35 cellular contexts compared by ENCODE assay signal in genomic region chr14:71463807-71464206, GRCh38.
"Had no signal": no experiment of that assay in that cellular context is flagged by ENCODE, and none has a peak within 500 bp of the region (broad histone marks: within the 10 kb centered on the region; RNA-seq: fewer than 3 reads in every experiment).

No MANE protein-coding gene starts in this region.

- H3K9me3 ChIP-seq: adrenal gland, body of pancreas had no signal

- H3K9me3 Mint-ChIP-seq: activated B cell treated with CpG ODN at 0.5 μM for 24 hours had no signal

- H3K4me3 ChIP-seq: adrenal gland, body of pancreas, breast epithelium had no signal

- H3K27me3 Mint-ChIP-seq: activated B cell treated with CpG ODN at 0.5 μM for 24 hours; activated CD4-positive, alpha-beta memory T cell treated with anti-CD3 and anti-CD28 coated beads for 36 hours; activated CD4-positive, alpha-beta T cell treated with anti-CD3 and anti-CD28 coated beads for 36 hours; activated CD8-positive, alpha-beta T cell treated with anti-CD3 and anti-CD28 coated beads for 36 hours; activated naive CD8-positive, alpha-beta T cell treated with anti-CD3 and anti-CD28 coated beads for 36 hours; activated T-helper 17 cell treated with anti-CD3 and anti-CD28 coated beads, Interleukin-2, amount 50 U/mL, for 72 hours had no signal

- H3K4me1 ChIP-seq: body of pancreas, breast epithelium had no signal

- H3K4me1 Mint-ChIP-seq: activated CD4-positive, alpha-beta T cell treated with anti-CD3 and anti-CD28 coated beads for 36 hours; activated T-helper 17 cell treated with anti-CD3 and anti-CD28 coated beads, Interleukin-2, amount 50 U/mL, for 72 hours had no signal

- H3K4me3 Mint-ChIP-seq: activated B cell treated with CpG ODN at 0.5 μM for 24 hours; activated CD4-positive, alpha-beta memory T cell treated with anti-CD3 and anti-CD28 coated beads for 36 hours; activated CD4-positive, alpha-beta T cell treated with anti-CD3 and anti-CD28 coated beads for 36 hours; activated CD8-positive, alpha-beta T cell treated with anti-CD3 and anti-CD28 coated beads for 36 hours; activated naive CD4-positive, alpha-beta T cell treated with anti-CD3 and anti-CD28 coated beads for 36 hours; activated naive CD8-positive, alpha-beta T cell treated with anti-CD3 and anti-CD28 coated beads for 36 hours; activated T-cell treated with anti-CD3 and anti-CD28 coated beads, Interleukin-2, amount 50 U/mL, for 4 hours; activated T-cell treated with anti-CD3 and anti-CD28 coated beads, Interleukin-2, amount 50 U/mL, for 72 hours; activated T-helper 1 cell treated with anti-CD3 and anti-CD28 coated beads, Interleukin-12 subunit alpha, Interleukin-12 subunit beta, Interleukin-2, Interleukin-4 antibody, amounts not matched to agents 30 ng/mL and 10 ng/mL and 1 ng/mL, durations not matched to agents 14 hours and 24 hours and 36 hours; activated T-helper 17 cell treated with anti-CD3 and anti-CD28 coated beads, Interleukin-2, amount 50 U/mL, for 72 hours; T-helper 1 cell treated with Interleukin-12 subunit alpha and Interleukin-12 subunit beta and Interleukin-4 antibody, amounts not matched to agents 30 μg/mL and 1 μg/mL, for 36 hours; T-helper 2 cell treated with Interferon-gamma antibody and Interleukin-4, amounts not matched to agents 5 μg/mL and 100 μg/mL, for 36 hours had no signal

- H3K27ac ChIP-seq: adrenal gland, body of pancreas, brain microvascular endothelial cell, breast epithelium, VCaP had no signal

- DNase-seq: activated B cell treated with CpG ODN at 0.5 μM for 24 hours; activated CD4-positive, alpha-beta memory T cell treated with anti-CD3 and anti-CD28 coated beads for 36 hours; activated CD4-positive, alpha-beta T cell treated with anti-CD3 and anti-CD28 coated beads for 36 hours; activated CD4-positive, alpha-beta T cell treated with anti-CD3 and anti-CD28 coated beads for 48 hours; activated CD4-positive, alpha-beta T cell treated with anti-CD3 and anti-CD28 coated beads, Interleukin-2, amount 50 U/mL, for 1 hour; activated CD4-positive, alpha-beta T cell treated with anti-CD3 and anti-CD28 coated beads, Interleukin-2, amount 50 U/mL, for 4 hours; activated CD4-positive, CD25-positive, alpha-beta regulatory T cell treated with anti-CD3 and anti-CD28 coated beads, Interleukin-2, amount 50 U/mL, for 72 hours; activated CD8-positive, alpha-beta memory T cell treated with anti-CD3 and anti-CD28 coated beads, Interleukin-2, amount 50 U/mL, for 4 hours; activated CD8-positive, alpha-beta T cell treated with anti-CD3 and anti-CD28 coated beads for 36 hours; activated effector memory CD4-positive, alpha-beta T cell treated with anti-CD3 and anti-CD28 coated beads, Interleukin-2, amount 50 U/mL, for 16 hours; activated gamma-delta T cell treated with Interleukin-2 at 50 U/mL for 16 hours; activated naive CD4-positive, alpha-beta T cell; activated naive CD4-positive, alpha-beta T cell treated with anti-CD3 and anti-CD28 coated beads for 36 hours; activated naive CD4-positive, alpha-beta T cell treated with anti-CD3 and anti-CD28 coated beads, Interleukin-2, amount 50 U/mL, for 16 hours; activated naive CD8-positive, alpha-beta T cell treated with anti-CD3 and anti-CD28 coated beads for 36 hours; activated T-cell treated with anti-CD3 and anti-CD28 coated beads for 4 hours; activated T-cell treated with anti-CD3 and anti-CD28 coated beads, Interleukin-2, amount 50 U/mL, for 1 hour; activated T-cell treated with anti-CD3 and anti-CD28 coated beads, Interleukin-2, amount 50 U/mL, for 4 hours; activated T-cell treated with anti-CD3 and anti-CD28 coated beads, Interleukin-2, amount 50 U/mL, for 72 hours; adrenal gland; amniotic stem cell; aorta; body of pancreas; brain microvascular endothelial cell; central memory CD4-positive, alpha-beta T cell; T-helper 1 cell; T-helper 2 cell; T-helper 9 cell had no signal

- H3K27ac Mint-ChIP-seq: activated B cell treated with CpG ODN at 0.5 μM for 24 hours; activated CD4-positive, alpha-beta memory T cell treated with anti-CD3 and anti-CD28 coated beads for 36 hours; activated CD4-positive, alpha-beta T cell treated with anti-CD3 and anti-CD28 coated beads for 36 hours; activated CD8-positive, alpha-beta T cell treated with anti-CD3 and anti-CD28 coated beads for 36 hours; activated naive CD4-positive, alpha-beta T cell treated with anti-CD3 and anti-CD28 coated beads for 36 hours; activated naive CD4-positive, alpha-beta T cell treated with anti-CD3 and anti-CD28 coated beads, Interleukin-2, amount 50 U/mL, for 72 hours; activated naive CD8-positive, alpha-beta T cell treated with anti-CD3 and anti-CD28 coated beads for 36 hours; activated T-cell treated with anti-CD3 and anti-CD28 coated beads, Interleukin-2, amount 50 U/mL, for 72 hours; activated T-helper 1 cell treated with anti-CD3 and anti-CD28 coated beads, Interleukin-12 subunit alpha, Interleukin-12 subunit beta, Interleukin-2, Interleukin-4 antibody, amounts not matched to agents 30 ng/mL and 10 ng/mL and 1 ng/mL, durations not matched to agents 14 hours and 24 hours and 36 hours; activated T-helper 17 cell treated with anti-CD3 and anti-CD28 coated beads, Interleukin-2, amount 50 U/mL, for 72 hours; T-helper 1 cell treated with Interleukin-12 subunit alpha and Interleukin-12 subunit beta and Interleukin-4 antibody, amounts not matched to agents 30 μg/mL and 1 μg/mL, for 36 hours; T-helper 2 cell treated with Interferon-gamma antibody and Interleukin-4, amounts not matched to agents 5 μg/mL and 100 μg/mL, for 36 hours had no signal

- H3K36me3 ChIP-seq: adrenal gland, brain microvascular endothelial cell, breast epithelium had no signal

- ATAC-seq: activated CD4-positive, alpha-beta T cell treated with anti-CD3 and anti-CD28 coated beads for 36 hours; activated CD8-positive, alpha-beta T cell treated with anti-CD3 and anti-CD28 coated beads for 36 hours; activated naive CD4-positive, alpha-beta T cell treated with anti-CD3 and anti-CD28 coated beads, Interleukin-2, amount 50 U/mL, for 72 hours; activated T-cell treated with anti-CD3 and anti-CD28 coated beads, Interleukin-2, amount 50 U/mL, for 4 hours; activated T-cell treated with anti-CD3 and anti-CD28 coated beads, Interleukin-2, amount 50 U/mL, for 72 hours; activated T-helper 17 cell treated with anti-CD3 and anti-CD28 coated beads, Interleukin-2, amount 50 U/mL, for 72 hours; body of pancreas had no signal
